ENCODE assay signal across 1 cellular context in the genomic region with DNA sequence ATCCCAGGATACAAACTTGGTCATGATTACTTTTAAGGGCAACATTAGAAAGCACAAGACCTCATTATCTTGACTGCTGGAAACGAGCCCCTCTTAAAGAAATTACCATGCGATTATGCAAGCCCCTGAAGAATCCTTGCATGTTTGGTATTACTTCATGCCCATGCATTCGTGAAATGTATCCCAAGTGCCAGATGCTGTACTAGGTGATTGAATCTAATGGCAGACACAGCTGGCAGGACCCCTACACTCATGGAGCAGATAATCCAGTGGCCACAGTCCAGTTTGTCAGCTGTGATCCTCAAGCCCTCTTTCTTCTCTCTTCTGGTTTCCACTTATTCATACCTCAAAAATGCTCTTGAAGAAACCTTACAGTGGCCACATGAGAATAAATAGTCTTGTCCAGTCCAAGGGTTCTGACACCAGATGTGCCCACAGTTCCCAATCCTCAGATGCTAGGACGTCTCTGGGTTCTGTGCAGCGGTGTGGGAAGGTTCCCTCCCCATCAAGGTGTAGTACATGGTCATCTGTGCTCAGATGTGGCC.
TF ChIP-seq lines count a peak whose summit lies in the region.

No MANE protein-coding gene starts in this region.

TF ChIP-seq in IMR-90, 13 proteins besides CTCF, POLR2A, EP300 and RAD21:
- TF ChIP-seq RCOR1 (IDR thresholded peaks at IDR 0.05; ENCODE audit: insufficient replicate concordance, low read length) (no peak), CEBPB (IDR thresholded peaks at IDR 0.05; ENCODE audit: low read depth, low read length) (no peak)
